Comparison of ENCODE assay signal across 8 cellular contexts in genomic region chr15:43492673-43493601, GRCh38. TPM values are rescaled to one million over a fixed set of nuclear protein-coding genes. Genes with fewer than 3 reads are reported as not detected.
A peak's percentile ranks its signal among the peaks of the same experiment; 100 is the strongest.
DNase-seq lines count a peak whose midpoint lies in the region; ATAC-seq, FAIRE-seq and TF ChIP-seq lines count a peak whose summit lies in the region.

TP53BP1 (minus strand) TSS chr15:43493156; CDS start chr15:43493043, 113 bp downstream.

- H3K9me3 ChIP-seq in Loucy (ENCODE audit: insufficient read depth, low read depth, low read length): no peaks in the 10 kb centered on the region
- H3K9me3 ChIP-seq in fibroblast of lung (ENCODE audit: control insufficient read depth, insufficient read depth, low read depth, low read length): no peaks in the 10 kb centered on the region
- H3K9me3 ChIP-seq in naive thymus-derived CD4-positive, alpha-beta T cell (ENCODE audit: control insufficient read depth in 2 of 3, low read length in 3 of 3): no peaks in the 10 kb centered on the region

- H3K4me3 ChIP-seq in Loucy (ENCODE audit: low read length, poor library complexity, severe bottlenecking): peak within 1 kb of the TSS; percentile 89
- peak within 1 kb of the TSS; percentile 76 to 88 (median 82) for H3K4me3 ChIP-seq in fibroblast of lung (replicated peaks in 1 of 4; ENCODE audit: control extremely low read depth in 1 of 4, insufficient read depth in 1 of 4, low read depth in 3 of 4, low read length in 4 of 4)
- H3K4me3 ChIP-seq in naive thymus-derived CD4-positive, alpha-beta T cell (ENCODE audit: low read length): peak within 1 kb of the TSS; percentile 89

- peak; percentile 99 for ATAC-seq in naive thymus-derived CD4-positive, alpha-beta T cell
- ATAC-seq in stimulated activated memory B cell treated with anti-CD40 and anti-IgM and Interleukin-4, amounts not matched to agents 10 μg/mL and 1 μg/mL and 100 μg/mL, for 72 hours: peak; percentile 100

- TF ChIP-seq CTCF in Loucy (conservative IDR thresholded peaks at IDR 0.05; ENCODE audit: low read length) (no peak), fibroblast of lung (conservative IDR thresholded peaks at IDR 0.05 in 1 of 2, IDR thresholded peaks at IDR 0.05 in 1 of 2; ENCODE audit: low read depth in 1 of 2, low read length in 2 of 2) (no peak)

- H3K4me1 ChIP-seq in Loucy (ENCODE audit: insufficient read depth, low read length, poor library complexity, severe bottlenecking): peaks cover 40% of the 10 kb centered on the region
- peaks cover 5% of the 10 kb centered on the region for H3K4me1 ChIP-seq in fibroblast of lung (ENCODE audit: control insufficient read depth, extremely low read depth, insufficient read depth, low read length)
- H3K4me1 ChIP-seq in naive thymus-derived CD4-positive, alpha-beta T cell (ENCODE audit: control insufficient read depth in 2 of 2, insufficient read depth in 2 of 2, low read length in 2 of 2): peaks cover 11 to 13% of the 10 kb centered on the region in 2 donors

- peak; percentile 91 for FAIRE-seq in H54 (lab: Jason Lieb, UNC)

- peak; percentile 59 for TF ChIP-seq POLR2A in H54 (IDR thresholded peaks at IDR 0.05; ENCODE audit: low read depth, low read length)
- TF ChIP-seq POLR2A in Raji (IDR thresholded peaks at IDR 0.05; ENCODE audit: insufficient read depth, low read depth, low read length): peak; percentile 61

- DNase-seq in EH (ENCODE audit: low read depth) (peak; percentile 96), H54 (ENCODE audit: insufficient read length, low spot score) (peak; percentile 86), fibroblast of lung (ENCODE audit: low read depth in 2 of 2) (peak; percentile 92 to 96)
- DNase-seq in activated T-helper 2 cell treated with anti-CD3 and anti-CD28 coated beads, Interferon-gamma antibody, Interleukin-2, Interleukin-4, amounts not matched to agents 10 μg/mL and 5 μg/mL and 100 μg/mL, durations not matched to agents 14 hours and 24 hours and 36 hours (ENCODE audit: low spot score): peak; percentile 94
- DNase-seq in naive thymus-derived CD4-positive, alpha-beta T cell: peak; percentile 82 to 97 (median 91)

- peak within 1 kb of the TSS; percentile 96 for H3K4me3 Mint-ChIP-seq in activated T-helper 2 cell treated with anti-CD3 and anti-CD28 coated beads, Interferon-gamma antibody, Interleukin-2, Interleukin-4, amounts not matched to agents 10 μg/mL and 5 μg/mL and 100 μg/mL, durations not matched to agents 14 hours and 24 hours and 36 hours (ENCODE audit: low read depth)
- H3K4me3 Mint-ChIP-seq in naive thymus-derived CD4-positive, alpha-beta T cell: peak within 1 kb of the TSS; percentile 87 to 99 (median 96)
- peak within 1 kb of the TSS; percentile 83 for H3K4me3 Mint-ChIP-seq in stimulated activated memory B cell treated with anti-CD40 and anti-IgM and Interleukin-4, amounts not matched to agents 10 μg/mL and 1 μg/mL and 100 μg/mL, for 72 hours

- peaks cover 15% of the 10 kb centered on the region for H4K20me1 ChIP-seq in Loucy (ENCODE audit: insufficient read depth, low read length, poor library complexity, severe bottlenecking)
- no peaks in the 10 kb centered on the region for H4K20me1 ChIP-seq in fibroblast of lung (ENCODE audit: control insufficient read depth, extremely low read depth, insufficient read depth, low read length)

- peaks cover 39% of the 10 kb centered on the region for H3K36me3 Mint-ChIP-seq in activated T-helper 2 cell treated with anti-CD3 and anti-CD28 coated beads, Interferon-gamma antibody, Interleukin-2, Interleukin-4, amounts not matched to agents 10 μg/mL and 5 μg/mL and 100 μg/mL, durations not matched to agents 14 hours and 24 hours and 36 hours (ENCODE audit: low read depth)
- H3K36me3 Mint-ChIP-seq in naive thymus-derived CD4-positive, alpha-beta T cell: peaks cover 6 to 12% (median 7%) of the 10 kb centered on the region in 5 donors
- H3K36me3 Mint-ChIP-seq in stimulated activated memory B cell treated with anti-CD40 and anti-IgM and Interleukin-4, amounts not matched to agents 10 μg/mL and 1 μg/mL and 100 μg/mL, for 72 hours: peaks cover 13% of the 10 kb centered on the region

- H3K27ac ChIP-seq in fibroblast of lung (ENCODE audit: insufficient read depth, low read length): peak within 1 kb of the TSS; percentile 95
- peak within 1 kb of the TSS; percentile 93 for H3K27ac ChIP-seq in naive thymus-derived CD4-positive, alpha-beta T cell (ENCODE audit: low read depth, low read length)

- H3K9ac ChIP-seq in Loucy (ENCODE audit: low read depth, low read length, poor library complexity, severe bottlenecking): peak within 1 kb of the TSS; percentile 71
- peak within 1 kb of the TSS; percentile 95 for H3K9ac ChIP-seq in fibroblast of lung (ENCODE audit: insufficient read depth, low read length)

- peaks cover 25% of the 10 kb centered on the region for H3K4me1 Mint-ChIP-seq in activated T-helper 2 cell treated with anti-CD3 and anti-CD28 coated beads, Interferon-gamma antibody, Interleukin-2, Interleukin-4, amounts not matched to agents 10 μg/mL and 5 μg/mL and 100 μg/mL, durations not matched to agents 14 hours and 24 hours and 36 hours (ENCODE audit: low read depth)
- peaks cover 23 to 44% (median 33%) of the 10 kb centered on the region in 7 donors for H3K4me1 Mint-ChIP-seq in naive thymus-derived CD4-positive, alpha-beta T cell
- peaks cover 15% of the 10 kb centered on the region for H3K4me1 Mint-ChIP-seq in stimulated activated memory B cell treated with anti-CD40 and anti-IgM and Interleukin-4, amounts not matched to agents 10 μg/mL and 1 μg/mL and 100 μg/mL, for 72 hours

- intact Hi-C loops in activated T-helper 2 cell treated with anti-CD3 and anti-CD28 coated beads, Interferon-gamma antibody, Interleukin-2, Interleukin-4, amounts not matched to agents 10 μg/mL and 5 μg/mL and 100 μg/mL, durations not matched to agents 14 hours and 24 hours and 36 hours (cut with micrococcal nuclease): loop anchor here (1.0 kb wide), 1 partner anchor 17 kb away; no protein-coding TSS in a partner anchor
- intact Hi-C loops in naive thymus-derived CD4-positive, alpha-beta T cell (cut with micrococcal nuclease): loop anchor here (1.0 to 5.0 kb wide), 3 partner anchors 17 to 1044 kb away; partner anchors contain the start of genes EIF3J (in 1 of the 2) and LCMT2 (in 1 of the 2)

- H3K27me3 ChIP-seq in Loucy (ENCODE audit: insufficient read depth, low read length, poor library complexity, severe bottlenecking) (no peaks in the 10 kb centered on the region), fibroblast of lung (ENCODE audit: control insufficient read depth, insufficient read depth, low read length) (no peaks in the 10 kb centered on the region)
- H3K27me3 ChIP-seq in naive thymus-derived CD4-positive, alpha-beta T cell (ENCODE audit: control insufficient read depth in 2 of 2, insufficient read depth in 2 of 2, low read length in 2 of 2): no peaks in the 10 kb centered on the region

- no peaks in the 10 kb centered on the region for H3K9me3 Mint-ChIP-seq in activated T-helper 2 cell treated with anti-CD3 and anti-CD28 coated beads, Interferon-gamma antibody, Interleukin-2, Interleukin-4, amounts not matched to agents 10 μg/mL and 5 μg/mL and 100 μg/mL, durations not matched to agents 14 hours and 24 hours and 36 hours
- H3K9me3 Mint-ChIP-seq in naive thymus-derived CD4-positive, alpha-beta T cell: no peaks in the 10 kb centered on the region
- H3K9me3 Mint-ChIP-seq in stimulated activated memory B cell treated with anti-CD40 and anti-IgM and Interleukin-4, amounts not matched to agents 10 μg/mL and 1 μg/mL and 100 μg/mL, for 72 hours: no peaks in the 10 kb centered on the region

- peak within 1 kb of the TSS; percentile 95 for H3K27ac Mint-ChIP-seq in activated T-helper 2 cell treated with anti-CD3 and anti-CD28 coated beads, Interferon-gamma antibody, Interleukin-2, Interleukin-4, amounts not matched to agents 10 μg/mL and 5 μg/mL and 100 μg/mL, durations not matched to agents 14 hours and 24 hours and 36 hours
- H3K27ac Mint-ChIP-seq in naive thymus-derived CD4-positive, alpha-beta T cell: peak within 1 kb of the TSS; percentile 83 to 99 (median 96)
- peak within 1 kb of the TSS; percentile 82 for H3K27ac Mint-ChIP-seq in stimulated activated memory B cell treated with anti-CD40 and anti-IgM and Interleukin-4, amounts not matched to agents 10 μg/mL and 1 μg/mL and 100 μg/mL, for 72 hours

- H2AFZ ChIP-seq in Loucy (ENCODE audit: low read length) (peak within 1 kb of the TSS; percentile 94), fibroblast of lung (ENCODE audit: low read length) (peak within 1 kb of the TSS; percentile 96)

- no peaks in the 10 kb centered on the region for H3K27me3 Mint-ChIP-seq in activated T-helper 2 cell treated with anti-CD3 and anti-CD28 coated beads, Interferon-gamma antibody, Interleukin-2, Interleukin-4, amounts not matched to agents 10 μg/mL and 5 μg/mL and 100 μg/mL, durations not matched to agents 14 hours and 24 hours and 36 hours (ENCODE audit: low read depth)
- no peaks in the 10 kb centered on the region for H3K27me3 Mint-ChIP-seq in naive thymus-derived CD4-positive, alpha-beta T cell
- no peaks in the 10 kb centered on the region for H3K27me3 Mint-ChIP-seq in stimulated activated memory B cell treated with anti-CD40 and anti-IgM and Interleukin-4, amounts not matched to agents 10 μg/mL and 1 μg/mL and 100 μg/mL, for 72 hours

- H3K36me3 ChIP-seq in Loucy (ENCODE audit: insufficient read depth, low read length) (peaks cover 4% of the 10 kb centered on the region; the same call in 1 of the 2 replicates), fibroblast of lung (ENCODE audit: control insufficient read depth, insufficient read depth, low read length) (peaks cover 2% of the 10 kb centered on the region)
- H3K36me3 ChIP-seq in naive thymus-derived CD4-positive, alpha-beta T cell (ENCODE audit: control insufficient read depth in 2 of 3, insufficient read depth in 3 of 3, low read length in 3 of 3): peaks cover 0 to 9% (median 0%) of the 10 kb centered on the region in 3 experiments

- H3K79me2 ChIP-seq in Loucy (ENCODE audit: insufficient read depth, low read length) (peaks cover 26% of the 10 kb centered on the region), fibroblast of lung (ENCODE audit: control insufficient read depth, insufficient read depth, low read length) (peaks cover 8% of the 10 kb centered on the region)

- H3K9me2 ChIP-seq in Loucy (replicated peaks; ENCODE audit: low read depth, low read length): no peaks in the 10 kb centered on the region

- H3K4me2 ChIP-seq in Loucy (ENCODE audit: low read depth, low read length, poor library complexity, severe bottlenecking): peak within 1 kb of the TSS; percentile 87
- H3K4me2 ChIP-seq in fibroblast of lung (ENCODE audit: extremely low read depth, insufficient read depth, low read length): peak within 1 kb of the TSS; percentile 87

- POLR2A ChIA-PET in naive thymus-derived CD4-positive, alpha-beta T cell (lab: Charles Lee): interaction anchor here (0.7 to 8.1 kb wide), 5 partner anchors 13 to 333 kb away, joined by 3 to 56 read pairs (median 4); no protein-coding TSS in a partner anchor

- CTCF ChIA-PET in naive thymus-derived CD4-positive, alpha-beta T cell (lab: Charles Lee): interaction anchor here (1.4 to 3.1 kb wide), 2 partner anchors 18 to 22 kb away, joined by 3 to 13 read pairs; no protein-coding TSS in a partner anchor

- H3F3A ChIP-seq in Loucy (ENCODE audit: low read depth): peaks cover 5% of the 10 kb centered on the region; the same call in 1 of the 2 replicates

RNA-seq across cellular contexts. Expression of gene TP53BP1, which starts in this region (rescaled TPM):
- 43.8 and 46.6 TPM in 2 replicates for total RNA-seq in activated T-helper 2 cell treated with anti-CD3 and anti-CD28 coated beads, Interferon-gamma antibody, Interleukin-2, Interleukin-4, amounts not matched to agents 10 μg/mL and 5 μg/mL and 100 μg/mL, durations not matched to agents 14 hours and 24 hours and 36 hours
- 79.9 and 132 TPM in 2 replicates for total RNA-seq in fibroblast of lung
- 38.8 and 39.8 TPM in 2 replicates for polyA plus RNA-seq in fibroblast of lung
- polyA plus RNA-seq in fibroblast of lung (2012): 26.1 and 26.6 TPM in 2 replicates
- polyA minus RNA-seq in fibroblast of lung (ENCODE audit: low replicate concordance): 52.3 and 109 TPM in 2 replicates
- total RNA-seq in naive thymus-derived CD4-positive, alpha-beta T cell: 10 to 100 TPM; 34.5 to 41.6 (median 40.6) TPM
- 10 to 100 TPM in 1 of 2 donors, 1 to 10 TPM in 1; 9.3 to 13.5 TPM for polyA plus RNA-seq in naive thymus-derived CD4-positive, alpha-beta T cell

Comparison
In these comparisons a context has a peak if more than half of its experiments do, and no peak if none do; other contexts are left out.
1. Peak in every context shown above with its lines: DNase-seq, ATAC-seq, H3K4me3 ChIP-seq and H3K27ac ChIP-seq.